In genomic region chr16:1093284-1094123, GRCh38 we compare ENCODE assay signal across 1 cellular context.
TF ChIP-seq lines count a peak whose summit lies in the region.

No MANE protein-coding gene starts in this region.

TF ChIP-seq in K562, 482 proteins besides CTCF, POLR2A, EP300 and RAD21 (continues in another document):
- no peak for TF ChIP-seq SAP30 (IDR thresholded peaks at IDR 0.05; ENCODE audit: borderline replicate concordance, insufficient read depth, low read depth, low read length, poor library complexity, severe bottlenecking)
- TF ChIP-seq MAX (CRISPR knock-in tag; IDR thresholded peaks at IDR 0.05), result peak; percentile 81
- peak; percentile 41; the same call in 1 of the 2 replicates for TF ChIP-seq CREB1 (IDR thresholded peaks at IDR 0.05)
- peak; percentile 80 for TF ChIP-seq CREB1 (CRISPR knock-in tag; IDR thresholded peaks at IDR 0.05)
- peak; percentile 64 for TF ChIP-seq HNRNPLL (IDR thresholded peaks at IDR 0.05; ENCODE audit: low read depth, low read length, poor library complexity, severe bottlenecking)
- peak; percentile 76; the same call in 1 of the 2 replicates for TF ChIP-seq FOXP4 (CRISPR knock-in tag; IDR thresholded peaks at IDR 0.05; ENCODE audit: borderline replicate concordance)
- TF ChIP-seq ESRRA (IDR thresholded peaks at IDR 0.05; ENCODE audit: borderline replicate concordance, low read depth), result peak; percentile 77; the same call in 1 of the 2 replicates
- peak; percentile 0 for TF ChIP-seq ZFP36 (IDR thresholded peaks at IDR 0.05; ENCODE audit: low read depth, low read length, partially characterized antibody)
- TF ChIP-seq, protein P1, sequence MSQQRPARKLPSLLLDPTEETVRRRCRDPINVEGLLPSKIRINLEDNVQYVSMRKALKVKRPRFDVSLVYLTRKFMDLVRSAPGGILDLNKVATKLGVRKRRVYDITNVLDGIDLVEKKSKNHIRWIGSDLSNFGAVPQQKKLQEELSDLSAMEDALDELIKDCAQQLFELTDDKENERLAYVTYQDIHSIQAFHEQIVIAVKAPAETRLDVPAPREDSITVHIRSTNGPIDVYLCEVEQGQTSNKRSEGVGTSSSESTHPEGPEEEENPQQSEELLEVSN (IDR thresholded peaks at IDR 0.05; ENCODE audit: borderline replicate concordance in 1 of 2, extremely low read depth in 1 of 2, insufficient read depth in 1 of 2, insufficient read length in 1 of 2, low read depth in 1 of 2, low read length in 1 of 2, poor library complexity in 1 of 2, severe bottlenecking in 1 of 2), result peak in 1 of 2 experiments; percentile 76
- TF ChIP-seq TFAP4 (CRISPR knock-in tag; IDR thresholded peaks at IDR 0.05; ENCODE audit: borderline replicate concordance), result peak; percentile 79
- no peak for TF ChIP-seq ZFP30 (CRISPR knock-in tag; IDR thresholded peaks at IDR 0.05; ENCODE audit: borderline replicate concordance)
- 0 out of 2 replicates have a peak, but pooled peaks have one; percentile 19 for TF ChIP-seq MGA (IDR thresholded peaks at IDR 0.05)
- peak; percentile 48; the same call in 1 of the 2 replicates for TF ChIP-seq CXXC5 (CRISPR knock-in tag; IDR thresholded peaks at IDR 0.05)
- TF ChIP-seq L3MBTL2 (IDR thresholded peaks at IDR 0.05), result peak; percentile 65
- TF ChIP-seq, protein P2, sequence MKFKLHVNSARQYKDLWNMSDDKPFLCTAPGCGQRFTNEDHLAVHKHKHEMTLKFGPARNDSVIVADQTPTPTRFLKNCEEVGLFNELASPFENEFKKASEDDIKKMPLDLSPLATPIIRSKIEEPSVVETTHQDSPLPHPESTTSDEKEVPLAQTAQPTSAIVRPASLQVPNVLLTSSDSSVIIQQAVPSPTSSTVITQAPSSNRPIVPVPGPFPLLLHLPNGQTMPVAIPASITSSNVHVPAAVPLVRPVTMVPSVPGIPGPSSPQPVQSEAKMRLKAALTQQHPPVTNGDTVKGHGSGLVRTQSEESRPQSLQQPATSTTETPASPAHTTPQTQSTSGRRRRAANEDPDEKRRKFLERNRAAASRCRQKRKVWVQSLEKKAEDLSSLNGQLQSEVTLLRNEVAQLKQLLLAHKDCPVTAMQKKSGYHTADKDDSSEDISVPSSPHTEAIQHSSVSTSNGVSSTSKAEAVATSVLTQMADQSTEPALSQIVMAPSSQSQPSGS (CRISPR knock-in tag; IDR thresholded peaks at IDR 0.05), result peak; percentile 16; the same call in 1 of the 2 replicates
- peak; percentile 98; the same call in 1 of the 2 replicates for TF ChIP-seq ZKSCAN8 (CRISPR knock-in tag; IDR thresholded peaks at IDR 0.05)
- no peak for TF ChIP-seq CHAMP1 (IDR thresholded peaks at IDR 0.05)
- TF ChIP-seq KDM1A (IDR thresholded peaks at IDR 0.05), result peak in 1 of 2 experiments; percentile 19; a peak in 1 of 4 replicates
- TF ChIP-seq, protein P3, sequence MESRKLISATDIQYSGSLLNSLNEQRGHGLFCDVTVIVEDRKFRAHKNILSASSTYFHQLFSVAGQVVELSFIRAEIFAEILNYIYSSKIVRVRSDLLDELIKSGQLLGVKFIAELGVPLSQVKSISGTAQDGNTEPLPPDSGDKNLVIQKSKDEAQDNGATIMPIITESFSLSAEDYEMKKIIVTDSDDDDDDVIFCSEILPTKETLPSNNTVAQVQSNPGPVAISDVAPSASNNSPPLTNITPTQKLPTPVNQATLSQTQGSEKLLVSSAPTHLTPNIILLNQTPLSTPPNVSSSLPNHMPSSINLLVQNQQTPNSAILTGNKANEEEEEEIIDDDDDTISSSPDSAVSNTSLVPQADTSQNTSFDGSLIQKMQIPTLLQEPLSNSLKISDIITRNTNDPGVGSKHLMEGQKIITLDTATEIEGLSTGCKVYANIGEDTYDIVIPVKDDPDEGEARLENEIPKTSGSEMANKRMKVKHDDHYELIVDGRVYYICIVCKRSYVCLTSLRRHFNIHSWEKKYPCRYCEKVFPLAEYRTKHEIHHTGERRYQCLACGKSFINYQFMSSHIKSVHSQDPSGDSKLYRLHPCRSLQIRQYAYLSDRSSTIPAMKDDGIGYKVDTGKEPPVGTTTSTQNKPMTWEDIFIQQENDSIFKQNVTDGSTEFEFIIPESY (CRISPR knock-in tag; IDR thresholded peaks at IDR 0.05), result peak; percentile 97
- peak; percentile 39; the same call in 1 of the 2 replicates for TF ChIP-seq CTBP1 (IDR thresholded peaks at IDR 0.05; ENCODE audit: borderline replicate concordance)
- TF ChIP-seq, protein P4, sequence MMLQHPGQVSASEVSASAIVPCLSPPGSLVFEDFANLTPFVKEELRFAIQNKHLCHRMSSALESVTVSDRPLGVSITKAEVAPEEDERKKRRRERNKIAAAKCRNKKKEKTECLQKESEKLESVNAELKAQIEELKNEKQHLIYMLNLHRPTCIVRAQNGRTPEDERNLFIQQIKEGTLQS (IDR thresholded peaks at IDR 0.05), result 0 out of 2 replicates have a peak, but pooled peaks have one; percentile 6
- TF ChIP-seq, protein P4 (CRISPR knock-in tag; conservative IDR thresholded peaks at IDR 0.05), result no peak
- no peak for TF ChIP-seq ZNF398 (CRISPR knock-in tag; IDR thresholded peaks at IDR 0.05)
- TF ChIP-seq HDAC1 (IDR thresholded peaks at IDR 0.05), result 0 out of 4 replicates have a peak, but pooled peaks of 1 of the 2 experiments have one; percentile 29
- TF ChIP-seq MED1 (CRISPR knock-in tag; IDR thresholded peaks at IDR 0.05; ENCODE audit: borderline replicate concordance), result no peak
